Comparison of ENCODE assay signal across 1 cellular context in genomic region chr10:34489973-34490372, GRCh38.
TF ChIP-seq lines count a peak whose summit lies in the region.

No MANE protein-coding gene starts in this region.

TF ChIP-seq in GM12878, 131 proteins besides CTCF, POLR2A, EP300 and RAD21 (continued from another document):
- TF ChIP-seq MYB (IDR thresholded peaks at IDR 0.05; ENCODE audit: borderline replicate concordance, low read depth, low read length): no peak
- TF ChIP-seq MEF2A (IDR thresholded peaks at IDR 0.05; ENCODE audit: insufficient read depth, low read depth, low read length): no peak
- TF ChIP-seq SMAD5 (IDR thresholded peaks at IDR 0.05; ENCODE audit: low read depth): no peak
- TF ChIP-seq POU2F2 (IDR thresholded peaks at IDR 0.05; ENCODE audit: borderline replicate concordance, low read depth, low read length): no peak
- no peak for TF ChIP-seq PBX3 (IDR thresholded peaks at IDR 0.05; ENCODE audit: insufficient replicate concordance, low read depth, low read length)
- no peak for TF ChIP-seq FOS (IDR thresholded peaks at IDR 0.05; ENCODE audit: borderline replicate concordance, extremely low read depth, insufficient read length)
- no peak for TF ChIP-seq SPI1 (IDR thresholded peaks at IDR 0.05; ENCODE audit: borderline replicate concordance, insufficient read depth, low read depth, low read length)
- no peak for TF ChIP-seq MEF2B (IDR thresholded peaks at IDR 0.05; ENCODE audit: partially characterized antibody, poor library complexity, severe bottlenecking)
- TF ChIP-seq NRF1 (conservative IDR thresholded peaks at IDR 0.05; ENCODE audit: low read depth, low read length): no peak
